3 cellular contexts compared by ENCODE assay signal in the genomic region with DNA sequence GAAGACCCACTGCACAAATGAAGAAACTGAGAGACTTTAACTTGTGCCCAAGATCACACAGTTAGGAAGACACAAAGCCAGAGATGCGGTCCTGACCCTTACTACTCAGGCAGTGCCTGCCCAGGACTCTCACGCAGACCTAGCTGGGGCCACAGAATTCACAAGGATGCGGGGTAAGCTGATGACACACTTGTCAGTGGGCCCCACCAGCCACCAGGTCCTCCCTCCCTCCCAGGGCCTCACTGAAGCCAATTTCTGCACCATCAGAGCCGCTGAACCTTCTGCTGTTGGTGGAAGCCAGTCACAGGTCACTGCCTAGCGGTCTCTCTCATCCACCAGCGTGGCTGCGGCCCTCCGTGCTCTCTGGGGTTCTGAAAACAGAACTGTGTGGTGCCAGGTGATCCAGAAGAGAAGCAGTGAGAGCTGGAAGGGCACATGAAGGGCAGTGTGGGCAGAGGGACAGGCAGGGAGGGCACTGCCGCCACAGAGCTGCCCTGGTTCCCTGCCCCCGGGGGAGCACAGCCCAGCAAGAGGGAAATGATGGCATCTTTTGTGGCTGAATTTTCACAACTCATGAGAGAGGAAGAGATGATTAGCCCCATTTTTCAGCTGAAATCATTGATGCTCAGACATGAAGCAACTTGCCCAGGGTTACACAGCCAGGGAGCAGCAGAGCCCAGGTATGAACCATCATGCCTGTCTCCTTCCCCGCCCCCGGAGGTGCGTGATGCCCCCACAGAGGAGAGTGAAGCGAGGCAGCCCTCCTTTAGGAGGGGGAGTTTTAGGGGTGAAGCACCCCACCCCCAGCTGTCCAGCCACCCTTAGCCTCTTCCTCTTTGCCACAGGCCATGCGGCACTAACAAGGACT.
TF ChIP-seq lines count a peak whose summit lies in the region.

No MANE protein-coding gene starts in this region.

TF ChIP-seq in A549, 52 proteins besides CTCF, POLR2A, EP300 and RAD21 (continued from another document):
- TF ChIP-seq FOXS1 (CRISPR knock-in tag; IDR thresholded peaks at IDR 0.05) = no peak
- no peak for TF ChIP-seq GATA3 (IDR thresholded peaks at IDR 0.05; ENCODE audit: borderline replicate concordance)
- TF ChIP-seq NPAS2 (CRISPR knock-in tag; IDR thresholded peaks at IDR 0.05; ENCODE audit: borderline replicate concordance) = no peak
- no peak for TF ChIP-seq BHLHE40 (IDR thresholded peaks at IDR 0.05; ENCODE audit: low read depth, low read length)
- no peak for TF ChIP-seq HOXB13 (CRISPR knock-in tag; IDR thresholded peaks at IDR 0.05; ENCODE audit: low read depth)
- TF ChIP-seq, protein P1, sequence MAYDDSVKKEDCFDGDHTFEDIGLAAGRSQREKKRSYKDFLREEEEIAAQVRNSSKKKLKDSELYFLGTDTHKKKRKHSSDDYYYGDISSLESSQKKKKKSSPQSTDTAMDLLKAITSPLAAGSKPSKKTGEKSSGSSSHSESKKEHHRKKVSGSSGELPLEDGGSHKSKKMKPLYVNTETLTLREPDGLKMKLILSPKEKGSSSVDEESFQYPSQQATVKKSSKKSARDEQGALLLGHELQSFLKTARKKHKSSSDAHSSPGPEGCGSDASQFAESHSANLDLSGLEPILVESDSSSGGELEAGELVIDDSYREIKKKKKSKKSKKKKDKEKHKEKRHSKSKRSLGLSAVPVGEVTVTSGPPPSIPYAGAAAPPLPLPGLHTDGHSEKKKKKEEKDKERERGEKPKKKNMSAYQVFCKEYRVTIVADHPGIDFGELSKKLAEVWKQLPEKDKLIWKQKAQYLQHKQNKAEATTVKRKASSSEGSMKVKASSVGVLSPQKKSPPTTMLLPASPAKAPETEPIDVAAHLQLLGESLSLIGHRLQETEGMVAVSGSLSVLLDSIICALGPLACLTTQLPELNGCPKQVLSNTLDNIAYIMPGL (CRISPR knock-in tag; IDR thresholded peaks at IDR 0.05; ENCODE audit: borderline replicate concordance) = no peak
- TF ChIP-seq ESRRA (IDR thresholded peaks at IDR 0.05; ENCODE audit: borderline replicate concordance, low read length) = no peak
- TF ChIP-seq RARB (CRISPR knock-in tag; IDR thresholded peaks at IDR 0.05) = no peak
- TF ChIP-seq EHF (CRISPR knock-in tag; IDR thresholded peaks at IDR 0.05) = no peak
- TF ChIP-seq CEBPB (IDR thresholded peaks at IDR 0.05) = no peak
- TF ChIP-seq, protein P2, sequence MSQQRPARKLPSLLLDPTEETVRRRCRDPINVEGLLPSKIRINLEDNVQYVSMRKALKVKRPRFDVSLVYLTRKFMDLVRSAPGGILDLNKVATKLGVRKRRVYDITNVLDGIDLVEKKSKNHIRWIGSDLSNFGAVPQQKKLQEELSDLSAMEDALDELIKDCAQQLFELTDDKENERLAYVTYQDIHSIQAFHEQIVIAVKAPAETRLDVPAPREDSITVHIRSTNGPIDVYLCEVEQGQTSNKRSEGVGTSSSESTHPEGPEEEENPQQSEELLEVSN (IDR thresholded peaks at IDR 0.05; ENCODE audit: borderline replicate concordance, low read depth) = no peak
- TF ChIP-seq, protein P3, sequence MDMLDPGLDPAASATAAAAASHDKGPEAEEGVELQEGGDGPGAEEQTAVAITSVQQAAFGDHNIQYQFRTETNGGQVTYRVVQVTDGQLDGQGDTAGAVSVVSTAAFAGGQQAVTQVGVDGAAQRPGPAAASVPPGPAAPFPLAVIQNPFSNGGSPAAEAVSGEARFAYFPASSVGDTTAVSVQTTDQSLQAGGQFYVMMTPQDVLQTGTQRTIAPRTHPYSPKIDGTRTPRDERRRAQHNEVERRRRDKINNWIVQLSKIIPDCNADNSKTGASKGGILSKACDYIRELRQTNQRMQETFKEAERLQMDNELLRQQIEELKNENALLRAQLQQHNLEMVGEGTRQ (IDR thresholded peaks at IDR 0.05) = no peak

TF ChIP-seq in IMR-90, 13 proteins besides CTCF, POLR2A, EP300 and RAD21 (continued from another document):
- no peak for TF ChIP-seq CHD1 (IDR thresholded peaks at IDR 0.05; ENCODE audit: low read depth, low read length)
- TF ChIP-seq FOS (IDR thresholded peaks at IDR 0.05; ENCODE audit: low read depth, low read length) = no peak
- TF ChIP-seq SMC3 (IDR thresholded peaks at IDR 0.05; ENCODE audit: low read depth, low read length) = no peak
- TF ChIP-seq, protein P3 (IDR thresholded peaks at IDR 0.05; ENCODE audit: low read depth, low read length) = no peak
- no peak for TF ChIP-seq RFX5 (IDR thresholded peaks at IDR 0.05; ENCODE audit: low read depth, low read length)
- no peak for TF ChIP-seq MXI1 (IDR thresholded peaks at IDR 0.05; ENCODE audit: borderline replicate concordance, low read depth, low read length)
- no peak for TF ChIP-seq NFE2L2 (IDR thresholded peaks at IDR 0.05; ENCODE audit: low read depth, low read length)
- no peak for TF ChIP-seq CEBPB (IDR thresholded peaks at IDR 0.05; ENCODE audit: low read depth, low read length)
- no peak for TF ChIP-seq MAFK (IDR thresholded peaks at IDR 0.05; ENCODE audit: low read depth, low read length)
- TF ChIP-seq RCOR1 (IDR thresholded peaks at IDR 0.05; ENCODE audit: insufficient replicate concordance, low read length) = no peak
- TF ChIP-seq, protein P4, sequence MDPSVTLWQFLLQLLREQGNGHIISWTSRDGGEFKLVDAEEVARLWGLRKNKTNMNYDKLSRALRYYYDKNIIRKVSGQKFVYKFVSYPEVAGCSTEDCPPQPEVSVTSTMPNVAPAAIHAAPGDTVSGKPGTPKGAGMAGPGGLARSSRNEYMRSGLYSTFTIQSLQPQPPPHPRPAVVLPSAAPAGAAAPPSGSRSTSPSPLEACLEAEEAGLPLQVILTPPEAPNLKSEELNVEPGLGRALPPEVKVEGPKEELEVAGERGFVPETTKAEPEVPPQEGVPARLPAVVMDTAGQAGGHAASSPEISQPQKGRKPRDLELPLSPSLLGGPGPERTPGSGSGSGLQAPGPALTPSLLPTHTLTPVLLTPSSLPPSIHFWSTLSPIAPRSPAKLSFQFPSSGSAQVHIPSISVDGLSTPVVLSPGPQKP (IDR thresholded peaks at IDR 0.05; ENCODE audit: borderline replicate concordance, low read depth, low read length) = no peak
- TF ChIP-seq MAZ (IDR thresholded peaks at IDR 0.05; ENCODE audit: borderline replicate concordance, low read depth, low read length) = no peak

TF ChIP-seq in neural cell, 6 proteins besides CTCF, POLR2A, EP300 and RAD21:
- TF ChIP-seq, protein P5, sequence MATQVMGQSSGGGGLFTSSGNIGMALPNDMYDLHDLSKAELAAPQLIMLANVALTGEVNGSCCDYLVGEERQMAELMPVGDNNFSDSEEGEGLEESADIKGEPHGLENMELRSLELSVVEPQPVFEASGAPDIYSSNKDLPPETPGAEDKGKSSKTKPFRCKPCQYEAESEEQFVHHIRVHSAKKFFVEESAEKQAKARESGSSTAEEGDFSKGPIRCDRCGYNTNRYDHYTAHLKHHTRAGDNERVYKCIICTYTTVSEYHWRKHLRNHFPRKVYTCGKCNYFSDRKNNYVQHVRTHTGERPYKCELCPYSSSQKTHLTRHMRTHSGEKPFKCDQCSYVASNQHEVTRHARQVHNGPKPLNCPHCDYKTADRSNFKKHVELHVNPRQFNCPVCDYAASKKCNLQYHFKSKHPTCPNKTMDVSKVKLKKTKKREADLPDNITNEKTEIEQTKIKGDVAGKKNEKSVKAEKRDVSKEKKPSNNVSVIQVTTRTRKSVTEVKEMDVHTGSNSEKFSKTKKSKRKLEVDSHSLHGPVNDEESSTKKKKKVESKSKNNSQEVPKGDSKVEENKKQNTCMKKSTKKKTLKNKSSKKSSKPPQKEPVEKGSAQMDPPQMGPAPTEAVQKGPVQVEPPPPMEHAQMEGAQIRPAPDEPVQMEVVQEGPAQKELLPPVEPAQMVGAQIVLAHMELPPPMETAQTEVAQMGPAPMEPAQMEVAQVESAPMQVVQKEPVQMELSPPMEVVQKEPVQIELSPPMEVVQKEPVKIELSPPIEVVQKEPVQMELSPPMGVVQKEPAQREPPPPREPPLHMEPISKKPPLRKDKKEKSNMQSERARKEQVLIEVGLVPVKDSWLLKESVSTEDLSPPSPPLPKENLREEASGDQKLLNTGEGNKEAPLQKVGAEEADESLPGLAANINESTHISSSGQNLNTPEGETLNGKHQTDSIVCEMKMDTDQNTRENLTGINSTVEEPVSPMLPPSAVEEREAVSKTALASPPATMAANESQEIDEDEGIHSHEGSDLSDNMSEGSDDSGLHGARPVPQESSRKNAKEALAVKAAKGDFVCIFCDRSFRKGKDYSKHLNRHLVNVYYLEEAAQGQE (IDR thresholded peaks at IDR 0.05; ENCODE audit: borderline replicate concordance) = no peak
- TF ChIP-seq POLR2AphosphoS5 (IDR thresholded peaks at IDR 0.05) (no peak), EZH2 (IDR thresholded peaks at IDR 0.05; ENCODE audit: borderline replicate concordance, insufficient read depth, low read length, poor library complexity, severe bottlenecking) (no peak), TAF1 (IDR thresholded peaks at IDR 0.05; ENCODE audit: low read depth) (no peak), SMC3 (conservative IDR thresholded peaks at IDR 0.05; ENCODE audit: poor library complexity) (no peak), MXI1 (conservative IDR thresholded peaks at IDR 0.05; ENCODE audit: poor library complexity, severe bottlenecking) (no peak)
